9 cellular contexts compared by ENCODE assay signal in genomic region chr19:33175886-33176669, GRCh38. TPM values are rescaled to one million over a fixed set of nuclear protein-coding genes. Genes with fewer than 3 reads are reported as not detected.
DNase-seq lines count a peak whose midpoint lies in the region; ATAC-seq, FAIRE-seq and TF ChIP-seq lines count a peak whose summit lies in the region.
"Had no signal": no experiment of that assay in that cellular context is flagged by ENCODE, and none has a peak within 500 bp of the region (broad histone marks: within the 10 kb centered on the region; RNA-seq: fewer than 3 reads in every experiment).

No MANE protein-coding gene starts in this region.

- peaks cover 3% of the 10 kb centered on the region; the same call in 2 of the 3 replicates for H3K9me3 Mint-ChIP-seq in GM23338
- H3K9me3 Mint-ChIP-seq in stimulated activated memory B cell treated with anti-CD40 and anti-IgM and Interleukin-4, amounts not matched to agents 10 μg/mL and 1 μg/mL and 100 μg/mL, for 72 hours = no peaks in the 10 kb centered on the region

- BruUV-seq in PC-9 (replicated peaks; lab: Mats Ljungman, UMichigan) = TSS peak; percentile 62

- peaks cover 8% of the 10 kb centered on the region for H3K4me1 ChIP-seq in GM23338 (ENCODE audit: insufficient read depth)
- peaks cover 38% of the 10 kb centered on the region for H3K4me1 ChIP-seq in PC-9 (replicated peaks; ENCODE audit: insufficient read depth)

- no peak for FAIRE-seq in D721Med (lab: Jason Lieb, UNC)

- peaks cover 3% of the 10 kb centered on the region; the same call in 1 of the 3 replicates for H3K36me3 Mint-ChIP-seq in GM23338 (ENCODE audit: low read depth)
- H3K36me3 Mint-ChIP-seq in stimulated activated memory B cell treated with anti-CD40 and anti-IgM and Interleukin-4, amounts not matched to agents 10 μg/mL and 1 μg/mL and 100 μg/mL, for 72 hours = peaks cover 9% of the 10 kb centered on the region

- H4K20me1 ChIP-seq in GM23338 (replicated peaks; ENCODE audit: insufficient read depth) = peaks cover 4% of the 10 kb centered on the region; the same call in 1 of the 2 replicates
- no peaks in the 10 kb centered on the region for H4K20me1 ChIP-seq in PC-9 (ENCODE audit: insufficient read depth)

- TF ChIP-seq CTCF in C4-2B (conservative IDR thresholded peaks at IDR 0.05) (no peak), GM23338 (conservative IDR thresholded peaks at IDR 0.05; ENCODE audit: low read depth in 2 of 2) (peak; percentile 8 to 31; a peak in 1 of 4 replicates), PC-9 (conservative IDR thresholded peaks at IDR 0.05) (0 out of 2 replicates have a peak, but pooled peaks have one; percentile 34), brain microvascular endothelial cell (IDR thresholded peaks at IDR 0.05; ENCODE audit: low read depth, low read length, missing control alignments) (no peak), D721Med (IDR thresholded peaks at IDR 0.05; ENCODE audit: insufficient read depth, missing control alignments) (no peak)

- H3K9me3 ChIP-seq in PC-9 (ENCODE audit: insufficient read depth, low read depth) = no peaks in the 10 kb centered on the region

- intact Hi-C loops in PC-9 (cut with micrococcal nuclease; ENCODE audit: unreplicated experiment) = loop anchor here (2.0 to 10.0 kb wide), 5 partner anchors 121 to 594 kb away; partner anchors contain the start of genes CEBPA, FAAP24, NUDT19 and PDCD5

- H3K4me1 Mint-ChIP-seq in GM23338 = peaks cover 14% of the 10 kb centered on the region; the same call in 2 of the 3 replicates
- peaks cover 51% of the 10 kb centered on the region for H3K4me1 Mint-ChIP-seq in stimulated activated memory B cell treated with anti-CD40 and anti-IgM and Interleukin-4, amounts not matched to agents 10 μg/mL and 1 μg/mL and 100 μg/mL, for 72 hours

- H3K36me3 ChIP-seq in GM23338 (ENCODE audit: insufficient read depth) (no peaks in the 10 kb centered on the region), PC-9 (ENCODE audit: low read depth) (no peaks in the 10 kb centered on the region), brain microvascular endothelial cell (replicated peaks) (no peaks in the 10 kb centered on the region)

- H3K4me2 ChIP-seq in GM23338 (peak overlapping the region; percentile 88), PC-9 (peak overlapping the region; percentile 88)

- H3K9me2 ChIP-seq in GM23338 (ENCODE audit: insufficient read depth) (no peaks in the 10 kb centered on the region), PC-9 (ENCODE audit: insufficient read depth) (no peaks in the 10 kb centered on the region)

- H2AFZ ChIP-seq in GM23338 = peak overlapping the region; percentile 88
- H2AFZ ChIP-seq in PC-9 = peak overlapping the region; percentile 79

- peak overlapping the region; percentile 86 for H3K4me3 Mint-ChIP-seq in GM23338
- peak overlapping the region; percentile 90 for H3K4me3 Mint-ChIP-seq in stimulated activated memory B cell treated with anti-CD40 and anti-IgM and Interleukin-4, amounts not matched to agents 10 μg/mL and 1 μg/mL and 100 μg/mL, for 72 hours

- POLR2A ChIA-PET in PC-9 (lab: Charles Lee; ENCODE audit: unreplicated experiment) = interaction anchor here (0.6 to 1.2 kb wide), 6 partner anchors 18 to 624 kb away, joined by 3 to 10 read pairs (median 6); partner anchors contain the start of genes CEBPA, CEBPG, CEP89 and FAAP24

- CTCF ChIA-PET in PC-9 (lab: Charles Lee) = no interaction called here

- no peak for DNase-seq in GM23338 (ENCODE audit: low spot score)
- DNase-seq in PC-9 = peak; percentile 39 to 53
- DNase-seq in brain microvascular endothelial cell = no peak
- DNase-seq in iris pigment epithelial cell (ENCODE audit: low read depth) = peak; percentile 39
- DNase-seq in D721Med (ENCODE audit: insufficient read length, low spot score) = no peak
- DNase-seq in cortex of kidney (lab: John Stamatoyannopoulos, UW) = no peak

- H3K27me3 ChIP-seq in GM23338 (ENCODE audit: insufficient read depth) (peaks cover 16% of the 10 kb centered on the region), PC-9 (ENCODE audit: insufficient read depth, low read depth) (no peaks in the 10 kb centered on the region), brain microvascular endothelial cell (replicated peaks) (no peaks in the 10 kb centered on the region)

- in situ Hi-C loops in brain microvascular endothelial cell (cut with HindIII; ENCODE audit: low pct_ligation_motif_present, low sequenced_read_pairs) = no loop called here

- peak overlapping the region; percentile 91 for H3K27ac ChIP-seq in C4-2B
- peak overlapping the region; percentile 76; the same call in 1 of the 2 replicates for H3K27ac ChIP-seq in GM23338 (ENCODE audit: low read depth)
- H3K27ac ChIP-seq in PC-9 = peak overlapping the region; percentile 60
- peak overlapping the region; percentile 83 for H3K27ac ChIP-seq in brain microvascular endothelial cell

- H3K79me2 ChIP-seq in GM23338 (replicated peaks; ENCODE audit: insufficient read depth) (no peaks in the 10 kb centered on the region; the same call in 1 of the 2 replicates), PC-9 (ENCODE audit: low read depth) (peaks cover 7% of the 10 kb centered on the region; the same call in 1 of the 2 replicates)

- peak; percentile 25 for ATAC-seq in GM23338
- ATAC-seq in stimulated activated memory B cell treated with anti-CD40 and anti-IgM and Interleukin-4, amounts not matched to agents 10 μg/mL and 1 μg/mL and 100 μg/mL, for 72 hours = no peak

- H3K27me3 Mint-ChIP-seq in GM23338 (ENCODE audit: insufficient read depth, low read depth, poor library complexity) = peaks cover 19% of the 10 kb centered on the region
- no peaks in the 10 kb centered on the region for H3K27me3 Mint-ChIP-seq in stimulated activated memory B cell treated with anti-CD40 and anti-IgM and Interleukin-4, amounts not matched to agents 10 μg/mL and 1 μg/mL and 100 μg/mL, for 72 hours

- H3K4me3 ChIP-seq in GM23338 (peak overlapping the region; percentile 87), PC-9 (peak overlapping the region; percentile 86), brain microvascular endothelial cell (ENCODE audit: low read depth, low read length) (peak overlapping the region; percentile 77)

- peak overlapping the region; percentile 91 for H3K27ac Mint-ChIP-seq in GM23338
- H3K27ac Mint-ChIP-seq in stimulated activated memory B cell treated with anti-CD40 and anti-IgM and Interleukin-4, amounts not matched to agents 10 μg/mL and 1 μg/mL and 100 μg/mL, for 72 hours = peak overlapping the region; percentile 98

- H3F3A ChIP-seq in GM23338 (replicated peaks; ENCODE audit: low read depth) (peaks cover 5% of the 10 kb centered on the region; the same call in 1 of the 2 replicates), PC-9 (ENCODE audit: insufficient read depth, low read depth) (peaks cover 22% of the 10 kb centered on the region)

TF ChIP-seq in GM23338, 12 proteins besides CTCF, POLR2A, EP300 and RAD21 (continues in another document):
- TF ChIP-seq ETS1 (IDR thresholded peaks at IDR 0.05) (no peak), STAT1 (IDR thresholded peaks at IDR 0.05; ENCODE audit: unreplicated experiment) (no peak), NANOG (IDR thresholded peaks at IDR 0.05; ENCODE audit: borderline replicate concordance) (no peak), POLR2AphosphoS5 (IDR thresholded peaks at IDR 0.05; ENCODE audit: low read depth) (no peak), EZH2phosphoT487 (IDR thresholded peaks at IDR 0.05; ENCODE audit: unreplicated experiment) (no peak), CREB1 (CRISPR knock-in tag; IDR thresholded peaks at IDR 0.05; ENCODE audit: low read depth) (no peak), EZH2 (IDR thresholded peaks at IDR 0.05; ENCODE audit: low read depth, unreplicated experiment) (no peak), REST (IDR thresholded peaks at IDR 0.05; ENCODE audit: unreplicated experiment) (no peak)

RNA-seq across cellular contexts. Expression of gene LRP3, which starts 18.1 kb away (rescaled TPM):
- total RNA-seq in GM23338 (2014; rRNA removed; shearing (Covaris generic)) = 43.1 and 62.7 TPM in 2 replicates
- polyA plus RNA-seq in GM23338 (2016; fragmentation: Nextera tagmentation; extraction: Ambion mirVana) = 3.5 and 4.3 TPM in 2 replicates
- total RNA-seq in PC-9 (2021) = 2.3 and 3.0 TPM in 2 replicates

RNA-seq across cellular contexts. Expression of gene WDR88, which starts 44.2 kb away (rescaled TPM):
- not detected in 2 replicates for total RNA-seq in GM23338 (2014; rRNA removed; shearing (Covaris generic))
- polyA plus RNA-seq in GM23338 (2016; fragmentation: Nextera tagmentation; extraction: Ambion mirVana) = not detected in 2 replicates
- total RNA-seq in PC-9 (2021) = 0.59 TPM in 1 of 2 replicates, not detected in the other

RNA-seq across cellular contexts. Expression of gene SLC7A10, which starts 49.6 kb away (rescaled TPM):
- 2.6 and 6.3 TPM in 2 replicates for total RNA-seq in GM23338 (2014; rRNA removed; shearing (Covaris generic))
- 2.5 and 3.3 TPM in 2 replicates for polyA plus RNA-seq in GM23338 (2016; fragmentation: Nextera tagmentation; extraction: Ambion mirVana)
- not detected in 2 replicates for total RNA-seq in PC-9 (2021)
- total RNA-seq: NCI-H460 had no signal

Comparison
In these comparisons a context has a peak if more than half of its experiments do, and no peak if none do; other contexts are left out.
1. CTCF ChIP-seq: peak in GM23338 (2 of 2) and PC-9 (single experiment); none in C4-2B (single experiment), brain microvascular endothelial cell (single experiment) and D721Med (single experiment).
2. DNase-seq: peak in PC-9 (2 of 2) and iris pigment epithelial cell (single experiment); none in GM23338 (single experiment), brain microvascular endothelial cell (single experiment), D721Med (single experiment) and cortex of kidney (single experiment).
3. RNA of gene LRP3, which starts 18.1 kb away (total RNA-seq): 43.1 to 62.7 TPM in GM23338; 2.3 to 3.0 TPM in PC-9; every median in the first group is over 10 times any median in the second.
4. Peak in every context shown above with its lines, with median percentiles within 50 percentile points of each other: H3K27ac ChIP-seq and H3K4me3 ChIP-seq.